ENCODE assay signal across 21 cellular contexts in the genomic region with DNA sequence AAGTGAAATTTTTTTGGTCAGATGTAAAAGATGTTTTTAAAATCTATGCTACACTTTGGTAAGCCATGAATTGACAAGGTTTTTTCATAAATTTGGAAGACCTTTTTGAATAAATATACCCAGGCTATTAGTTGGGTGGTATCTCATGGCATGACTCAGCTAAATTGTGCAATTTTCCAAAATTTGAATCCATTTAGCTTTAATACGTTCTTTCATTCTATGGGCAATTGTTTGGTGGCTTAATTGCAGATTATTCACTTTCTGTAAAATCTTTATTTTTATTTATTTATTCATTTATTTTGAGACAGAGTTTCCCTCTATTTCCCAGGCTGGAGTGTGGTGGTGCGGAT.
DNase-seq lines count a peak whose midpoint lies in the region; ATAC-seq, FAIRE-seq and TF ChIP-seq lines count a peak whose summit lies in the region.
"Had no signal": no experiment of that assay in that cellular context is flagged by ENCODE, and none has a peak within 500 bp of the region (broad histone marks: within the 10 kb centered on the region; RNA-seq: fewer than 3 reads in every experiment).

No MANE protein-coding gene starts in this region.

- intact Hi-C loops in K562 (cut with micrococcal nuclease) (no loop called here), tibial artery (cut with DNase I; ENCODE audit: low total_unique reads) (no loop called here)

- TF ChIP-seq RAD21 in SK-N-SH (IDR thresholded peaks at IDR 0.05; ENCODE audit: low read length) (no peak), K562 (CRISPR knock-in tag; conservative IDR thresholded peaks at IDR 0.05 in 1 of 2, IDR thresholded peaks at IDR 0.05 in 1 of 2) (no peak)

- H2AFZ ChIP-seq in SK-N-SH (ENCODE audit: low read depth): no peak overlapping the region
- no peak overlapping the region for H2AFZ ChIP-seq in K562 (ENCODE audit: low read depth, low read length)
- H2AFZ ChIP-seq in mesenchymal stem cell (ENCODE audit: low read depth, low read length): no peak overlapping the region

- H2BK120ac ChIP-seq in mesenchymal stem cell (ENCODE audit: low read depth, low read length): peak overlapping the region; percentile 73

- DNase-seq in SK-N-SH (no peak), K562 (ENCODE audit: extremely low read depth in 1 of 4, low spot score in 3 of 4) (no peak), mesenchymal stem cell (no peak), tibial artery (no peak)
- DNase-seq: activated CD4-positive, alpha-beta T cell treated with anti-CD3 and anti-CD28 coated beads, Interleukin-2, amount 50 U/mL, for 48 hours; activated gamma-delta T cell; caudate nucleus; erythroblast; NCI-H146; NCI-H2171 treated with DMSO at 0.1 percent for 48 hours; NCI-H526 treated with DMSO at 0.1 percent for 48 hours; SHP77 treated with DMSO at 0.1 percent for 48 hours; stimulated activated CD4-positive, alpha-beta T cell treated with anti-CD3 and anti-CD28 coated beads, Interleukin-4, amount 100 ng/mL, for 4 hours; stimulated activated naive CD8-positive, alpha-beta T cell treated with anti-CD3 and anti-CD28 coated beads, Interleukin-15, amount 100 ng/mL, for 72 hours; T-helper 17 cell had no signal

- H3K36me3 ChIP-seq in SK-N-SH (replicated peaks in 1 of 2; ENCODE audit: control insufficient read depth in 1 of 2, insufficient read depth in 2 of 2, low read length in 1 of 2) (no peaks in the 10 kb centered on the region), K562 (ENCODE audit: control insufficient read depth, insufficient read depth, low read length) (no peaks in the 10 kb centered on the region), mesenchymal stem cell (ENCODE audit: control insufficient read depth in 1 of 2, insufficient read depth in 2 of 2, low read depth in 1 of 2, low read length in 2 of 2) (no peaks in the 10 kb centered on the region), tibial artery (no peaks in the 10 kb centered on the region)
- H3K36me3 ChIP-seq: BLaER1 had no signal

- peak overlapping the region; percentile 41; the same call in 1 of the 2 replicates for H3K9ac ChIP-seq in SK-N-SH
- H3K9ac ChIP-seq in K562 (ENCODE audit: insufficient read depth in 1 of 2, low read depth in 2 of 2, low read length in 2 of 2): no peak overlapping the region
- H3K9ac ChIP-seq in mesenchymal stem cell (ENCODE audit: low read length): peak overlapping the region; percentile 74
- H3K9ac ChIP-seq: BLaER1 had no signal

- POLR2A ChIA-PET in SK-N-SH (lab: Yijun Ruan, JAX): interaction anchor here (0.5 kb wide), 1 partner anchor 10 kb away, joined by 3 read pairs; no protein-coding TSS in a partner anchor
- POLR2A ChIA-PET in K562 (lab: Yijun Ruan, JAX): interaction anchor here (0.6 to 1.3 kb wide), 3 partner anchors 11 to 571 kb away, joined by 3 to 4 read pairs (median 3); no protein-coding TSS in a partner anchor

- H4K8ac ChIP-seq in mesenchymal stem cell (ENCODE audit: low read length): peak overlapping the region; percentile 88

- TF ChIP-seq EP300 in SK-N-SH (IDR thresholded peaks at IDR 0.05; ENCODE audit: borderline replicate concordance in 1 of 2, low read depth in 1 of 2, low read length in 1 of 2) (no peak), K562 (IDR thresholded peaks at IDR 0.05; ENCODE audit: low read length) (no peak)

- in situ Hi-C loops in K562 (cut with MboI): no loop called here

- peak overlapping the region; percentile 49 for H2AK5ac ChIP-seq in mesenchymal stem cell (ENCODE audit: low read length, severe bottlenecking)

- peaks cover 20% of the 10 kb centered on the region for H3F3A ChIP-seq in SK-N-SH (replicated peaks; ENCODE audit: insufficient read depth)

- no peak overlapping the region for H3K14ac ChIP-seq in mesenchymal stem cell (ENCODE audit: low read length in 2 of 2)

- H4K91ac ChIP-seq in mesenchymal stem cell (ENCODE audit: low read length): peak overlapping the region; percentile 86

- H3K79me1 ChIP-seq in mesenchymal stem cell (replicated peaks; ENCODE audit: low read length, poor library complexity, severe bottlenecking): no peaks in the 10 kb centered on the region

- H3K4me2 ChIP-seq in SK-N-SH: no peak overlapping the region
- H3K4me2 ChIP-seq in K562 (ENCODE audit: insufficient read depth, low read length): no peak overlapping the region
- H3K4me2 ChIP-seq in mesenchymal stem cell (ENCODE audit: low read length, poor library complexity, severe bottlenecking): no peak overlapping the region
- H3K4me2 ChIP-seq: BLaER1 had no signal

- CTCF ChIA-PET in SK-N-SH (lab: Yijun Ruan, JAX): no interaction called here
- CTCF ChIA-PET in K562 (lab: Yijun Ruan, JAX; ENCODE audit: low intra/inter-chr PET ratio): no interaction called here

- H3K23ac ChIP-seq in mesenchymal stem cell (ENCODE audit: low read length in 2 of 2): no peak overlapping the region

- H4K20me1 ChIP-seq in SK-N-SH (ENCODE audit: insufficient read depth) (no peaks in the 10 kb centered on the region), K562 (replicated peaks; ENCODE audit: control insufficient read depth, insufficient read depth, low read length) (no peaks in the 10 kb centered on the region)
- H4K20me1 ChIP-seq: BLaER1 had no signal

- no peaks in the 10 kb centered on the region for H3K9me1 ChIP-seq in K562 (ENCODE audit: control insufficient read depth, insufficient read depth, low read length)

- no peaks in the 10 kb centered on the region for H3K9me3 ChIP-seq in SK-N-SH
- no peaks in the 10 kb centered on the region for H3K9me3 ChIP-seq in K562 (replicated peaks; ENCODE audit: control insufficient read depth, insufficient read depth, low read depth, low read length)
- H3K9me3 ChIP-seq in mesenchymal stem cell (ENCODE audit: control insufficient read depth, low read length): no peaks in the 10 kb centered on the region
- H3K9me3 ChIP-seq in tibial artery: no peaks in the 10 kb centered on the region
- H3K9me3 ChIP-seq: BLaER1 had no signal

- H3K79me2 ChIP-seq in SK-N-SH (ENCODE audit: insufficient read depth): no peaks in the 10 kb centered on the region
- H3K79me2 ChIP-seq in K562 (ENCODE audit: control insufficient read depth, insufficient read depth, low read length): no peaks in the 10 kb centered on the region

- H2BK12ac ChIP-seq in mesenchymal stem cell (ENCODE audit: low read length in 2 of 2): peak overlapping the region; percentile 45 to 97

- TF ChIP-seq POLR2A in K562 (conservative IDR thresholded peaks at IDR 0.05): no peak

- no peaks in the 10 kb centered on the region for H3K27me3 ChIP-seq in SK-N-SH (ENCODE audit: insufficient read depth)
- peaks cover 6 to 22% of the 10 kb centered on the region in 2 experiments; a peak in 4 of 5 replicates for H3K27me3 ChIP-seq in K562 (ENCODE audit: control insufficient read depth in 2 of 2, insufficient read depth in 2 of 2, low read length in 2 of 2)
- no peaks in the 10 kb centered on the region for H3K27me3 ChIP-seq in mesenchymal stem cell (ENCODE audit: control insufficient read depth in 1 of 2, insufficient read depth in 1 of 2, low read length in 2 of 2)
- no peaks in the 10 kb centered on the region for H3K27me3 ChIP-seq in tibial artery
- H3K27me3 ChIP-seq: BLaER1 had no signal

- H3K27ac ChIP-seq in SK-N-SH (ENCODE audit: low read depth in 2 of 2, low read length in 1 of 2): peak overlapping the region; percentile 29 to 94; a peak in 3 of 4 replicates
- no peak overlapping the region for H3K27ac ChIP-seq in K562 (ENCODE audit: extremely low read depth, low read depth, low read length)
- H3K27ac ChIP-seq in mesenchymal stem cell (ENCODE audit: low read length, poor library complexity, severe bottlenecking): peak overlapping the region; percentile 89
- H3K27ac ChIP-seq in tibial artery: peak overlapping the region; percentile 14 to 46
- H3K27ac ChIP-seq: 22Rv1, BLaER1 had no signal

- H3K4me3 ChIP-seq in SK-N-SH (ENCODE audit: low read depth in 2 of 2, low read length in 1 of 2): no peak overlapping the region
- H3K4me3 ChIP-seq in K562: no peak overlapping the region
- no peak overlapping the region for H3K4me3 ChIP-seq in mesenchymal stem cell (ENCODE audit: insufficient read depth in 1 of 2, low read depth in 1 of 2, low read length in 2 of 2)
- H3K4me3 ChIP-seq in tibial artery: no peak overlapping the region
- H3K4me3 ChIP-seq: BLaER1 had no signal

- H3K4ac ChIP-seq in mesenchymal stem cell (ENCODE audit: low read depth in 1 of 2, low read length in 2 of 2): peak overlapping the region in 1 of 2 experiments; percentile 94

- no peak for FAIRE-seq in K562 (lab: Jason Lieb, UNC)

- BruUV-seq in K562 (replicated peaks; lab: Mats Ljungman, UMichigan): no TSS peak

- ATAC-seq in SK-N-SH treated with all-trans-retinoic acid at 6 μM for 48 hours (no peak), K562 (no peak), HG02885 (IDR thresholded peaks at IDR 0.05; ENCODE audit: poor library complexity, unreplicated experiment) (no peak), GM18517 (IDR thresholded peaks at IDR 0.05; ENCODE audit: unreplicated experiment) (no peak), GM18907 (IDR thresholded peaks at IDR 0.05; ENCODE audit: unreplicated experiment) (no peak)
- ATAC-seq: stimulated activated naive CD8-positive, alpha-beta T cell treated with anti-CD3 and anti-CD28 coated beads, Interleukin-15, amount 100 ng/mL, for 72 hours; T-helper 17 cell had no signal

- H3K9me2 ChIP-seq in SK-N-SH: no peaks in the 10 kb centered on the region

- WGBS in SK-N-SH (ENCODE audit: low lambda C conversion rate): 50% methylated on average over 2 of the region's 2 CpGs
- 0% methylated on average over 2 of the region's 2 CpGs for WGBS in K562 (ENCODE audit: insufficient coverage, low coverage, missing lambda C conversion rate)
- WGBS in mesenchymal stem cell: 72% methylated on average over 1 of the region's 2 CpGs

- H3K4me1 ChIP-seq in SK-N-SH (ENCODE audit: control insufficient read depth in 1 of 2, insufficient read depth in 2 of 2, low read depth in 1 of 2, low read length in 1 of 2): peaks cover 0 to 10% of the 10 kb centered on the region in 2 experiments; a peak in 2 of 4 replicates
- no peaks in the 10 kb centered on the region for H3K4me1 ChIP-seq in K562 (replicated peaks in 1 of 2; ENCODE audit: control insufficient read depth in 2 of 2, insufficient read depth in 2 of 2, low read length in 2 of 2)
- H3K4me1 ChIP-seq in mesenchymal stem cell (ENCODE audit: control insufficient read depth, insufficient read depth, low read depth, low read length): peaks cover 5% of the 10 kb centered on the region
- peaks cover 0 to 16% (median 5%) of the 10 kb centered on the region in 4 donors for H3K4me1 ChIP-seq in tibial artery
- H3K4me1 ChIP-seq: BLaER1 had no signal

- TF ChIP-seq CTCF in SK-N-SH (IDR thresholded peaks at IDR 0.05): no peak
- no peak for TF ChIP-seq CTCF in K562 (IDR thresholded peaks at IDR 0.05 in 2 of 3, conservative IDR thresholded peaks at IDR 0.05 in 1 of 3; ENCODE audit: insufficient read depth in 2 of 3, low read depth in 1 of 3, low read length in 3 of 3)
- no peak for TF ChIP-seq CTCF in tibial artery (IDR thresholded peaks at IDR 0.05)

- peak overlapping the region in 1 of 2 experiments; percentile 92 for H3K18ac ChIP-seq in mesenchymal stem cell (ENCODE audit: low read depth in 1 of 2, low read length in 2 of 2)

- peak overlapping the region; percentile 51 for H2BK5ac ChIP-seq in mesenchymal stem cell (ENCODE audit: low read depth, low read length, poor library complexity, severe bottlenecking)

- no peak overlapping the region for H2BK15ac ChIP-seq in mesenchymal stem cell (ENCODE audit: low read depth, poor library complexity, severe bottlenecking)

TF ChIP-seq in K562, 482 proteins besides CTCF, POLR2A, EP300 and RAD21 (continues in another document):
- TF ChIP-seq MAFG (tag; conservative IDR thresholded peaks at IDR 0.05): peak; percentile 56
- no peak for TF ChIP-seq FOXK1 (CRISPR knock-in tag; IDR thresholded peaks at IDR 0.05; ENCODE audit: borderline replicate concordance)

Comparison
In these comparisons a context has a peak if more than half of its experiments do, and no peak if none do; other contexts are left out.
1. H3K9ac ChIP-seq: peak in SK-N-SH (single experiment) and mesenchymal stem cell (single experiment); none in K562 (0 of 2).